26 cellular contexts compared by ENCODE assay signal in genomic region chr3:71348001-71348632, GRCh38.
DNase-seq lines count a peak whose midpoint lies in the region; ATAC-seq lines count a peak whose summit lies in the region.
"Had no signal": no experiment of that assay in that cellular context is flagged by ENCODE, and none has a peak within 500 bp of the region (broad histone marks: within the 10 kb centered on the region; RNA-seq: fewer than 3 reads in every experiment).

No MANE protein-coding gene starts in this region.

- POLR2A ChIA-PET in CD4-positive, alpha-beta memory T cell (lab: Charles Lee; ENCODE audit: partially characterized antibody) = no interaction called here

- H3K9me3 ChIP-seq in CD4-positive, alpha-beta memory T cell (ENCODE audit: control insufficient read depth in 1 of 2, low read length in 2 of 2) = no peaks in the 10 kb centered on the region
- H3K9me3 ChIP-seq: body of pancreas, mucosa of descending colon, testis had no signal

- no peaks in the 10 kb centered on the region for H3K36me3 ChIP-seq in CD4-positive, alpha-beta memory T cell (ENCODE audit: insufficient read depth, low read length)

- H3K4me1 Mint-ChIP-seq in CD4-positive, alpha-beta memory T cell = peaks cover 31 to 59% (median 46%) of the 10 kb centered on the region in 4 donors
- peaks cover 40% of the 10 kb centered on the region for H3K4me1 Mint-ChIP-seq in activated T-cell treated with anti-CD3 and anti-CD28 coated beads, Interleukin-2, amount 50 U/mL, for 72 hours (ENCODE audit: low read depth)
- H3K4me1 Mint-ChIP-seq in naive B cell = peaks cover 30 to 80% (median 56%) of the 10 kb centered on the region in 3 donors
- H3K4me1 Mint-ChIP-seq: endodermal cell had no signal

- peak overlapping the region in 6 of 8 donors; percentile 17 to 62 (median 30) for H3K4me3 Mint-ChIP-seq in CD4-positive, alpha-beta memory T cell
- peak overlapping the region; percentile 29 to 53 for H3K4me3 Mint-ChIP-seq in activated T-cell treated with anti-CD3 and anti-CD28 coated beads, Interleukin-2, amount 50 U/mL, for 72 hours
- H3K4me3 Mint-ChIP-seq in naive B cell = peak overlapping the region in 7 of 8 donors; percentile 44 to 81 (median 69)
- H3K4me3 Mint-ChIP-seq: central memory CD8-positive, alpha-beta T cell; endodermal cell; H9; nephron progenitor cell had no signal

- no peaks in the 10 kb centered on the region for H3K27me3 Mint-ChIP-seq in CD4-positive, alpha-beta memory T cell
- H3K27me3 Mint-ChIP-seq in activated T-cell treated with anti-CD3 and anti-CD28 coated beads, Interleukin-2, amount 50 U/mL, for 72 hours (ENCODE audit: low read depth) = no peaks in the 10 kb centered on the region
- no peaks in the 10 kb centered on the region for H3K27me3 Mint-ChIP-seq in naive B cell
- H3K27me3 Mint-ChIP-seq: central memory CD8-positive, alpha-beta T cell had no signal

- peak overlapping the region; percentile 23 to 87 (median 65) for H3K27ac Mint-ChIP-seq in CD4-positive, alpha-beta memory T cell
- peak overlapping the region; percentile 38 for H3K27ac Mint-ChIP-seq in activated T-cell treated with anti-CD3 and anti-CD28 coated beads, Interleukin-2, amount 50 U/mL, for 72 hours
- peak overlapping the region; percentile 26 to 92 (median 86) for H3K27ac Mint-ChIP-seq in naive B cell
- H3K27ac Mint-ChIP-seq: activated T-helper 2 cell treated with anti-CD3 and anti-CD28 coated beads, Interferon-gamma antibody, Interleukin-2, Interleukin-4, amounts not matched to agents 10 μg/mL and 5 μg/mL and 100 μg/mL, durations not matched to agents 14 hours and 24 hours and 36 hours; endodermal cell; H9; nephron progenitor cell had no signal

- H3K27me3 ChIP-seq in CD4-positive, alpha-beta memory T cell (ENCODE audit: insufficient read depth, low read length) = no peaks in the 10 kb centered on the region
- H3K27me3 ChIP-seq: body of pancreas, testis had no signal

- H3K36me3 Mint-ChIP-seq in CD4-positive, alpha-beta memory T cell = peaks cover 16 to 31% of the 10 kb centered on the region in 2 donors
- H3K36me3 Mint-ChIP-seq in activated T-cell treated with anti-CD3 and anti-CD28 coated beads, Interleukin-2, amount 50 U/mL, for 72 hours (ENCODE audit: insufficient read depth in 2 of 2) = peaks cover 0 to 6% of the 10 kb centered on the region in 2 donors
- peaks cover 0 to 11% of the 10 kb centered on the region in 2 donors for H3K36me3 Mint-ChIP-seq in naive B cell

- H3K4me1 ChIP-seq in CD4-positive, alpha-beta memory T cell (ENCODE audit: insufficient read depth, low read length) = peaks cover 15% of the 10 kb centered on the region
- H3K4me1 ChIP-seq: testis had no signal

- CTCF ChIA-PET in CD4-positive, alpha-beta memory T cell (lab: Charles Lee; ENCODE audit: partially characterized antibody) = no interaction called here

- intact Hi-C loops in CD4-positive, alpha-beta memory T cell (cut with micrococcal nuclease) = no loop called here

- no peak overlapping the region for H3K4me3 ChIP-seq in CD4-positive, alpha-beta memory T cell (ENCODE audit: low read length in 2 of 2)
- H3K4me3 ChIP-seq: body of pancreas, mucosa of descending colon, testis had no signal

- H3K9me3 Mint-ChIP-seq in CD4-positive, alpha-beta memory T cell = no peaks in the 10 kb centered on the region
- no peaks in the 10 kb centered on the region for H3K9me3 Mint-ChIP-seq in activated T-cell treated with anti-CD3 and anti-CD28 coated beads, Interleukin-2, amount 50 U/mL, for 72 hours
- H3K9me3 Mint-ChIP-seq in naive B cell = no peaks in the 10 kb centered on the region
- H3K9me3 Mint-ChIP-seq: central memory CD8-positive, alpha-beta T cell; endodermal cell; H9; nephron progenitor cell had no signal

- no peak for DNase-seq in activated CD4-positive, CD25-positive, alpha-beta regulatory T cell (lab: John Stamatoyannopoulos, UW)
- no peak for DNase-seq in CD4-positive, alpha-beta memory T cell
- DNase-seq in activated T-cell treated with anti-CD3 and anti-CD28 coated beads, Interleukin-2, amount 50 U/mL, for 72 hours = no peak
- DNase-seq in naive B cell = peak; percentile 23
- DNase-seq in HUDEP-2 (lab: John Stamatoyannopoulos, UW; ENCODE audit: unreplicated experiment in 76 of 76) = no peak
- DNase-seq in DMS114 treated with DMSO at 0.1 percent for 48 hours (lab: John Stamatoyannopoulos, UW; ENCODE audit: unreplicated experiment) = no peak
- DNase-seq: 8988T; activated CD4-positive, alpha-beta T cell treated with anti-CD3 and anti-CD28 coated beads for 48 hours; body of pancreas; EL; endodermal cell; glutamatergic neuron; H9; left colon; mucosa of descending colon; nephron progenitor cell; Right ventricle myocardium superior; stimulated activated CD4-positive, alpha-beta T cell treated with anti-CD3 and anti-CD28 coated beads, Interleukin-15, amount 100 ng/mL, for 24 hours; testis had no signal

- ATAC-seq in activated CD4-positive, CD25-positive, alpha-beta regulatory T cell treated with anti-CD3 and anti-CD28 coated beads, Interleukin-2, amount 50 U/mL, for 24 hours = peak; percentile 33 to 41
- ATAC-seq in activated T-cell treated with anti-CD3 and anti-CD28 coated beads, Interleukin-2, amount 50 U/mL, for 72 hours (replicated peaks in 1 of 2) = no peak
- ATAC-seq in naive B cell (ENCODE audit: low read depth in 2 of 2) (peak; percentile 73 to 74), HG03571 (IDR thresholded peaks at IDR 0.05; ENCODE audit: unreplicated experiment) (no peak)
- ATAC-seq: body of pancreas, esophagus mucosa, left colon, mucosa of descending colon, Panc1 had no signal

- H3K27ac ChIP-seq in CD4-positive, alpha-beta memory T cell (ENCODE audit: low read depth, low read length) = no peak overlapping the region
- H3K27ac ChIP-seq: body of pancreas, C4-2B, testis had no signal

Comparison
In these comparisons a context has a peak if more than half of its experiments do, and no peak if none do; other contexts are left out.
1. ATAC-seq: peak in activated CD4-positive, CD25-positive, alpha-beta regulatory T cell treated with anti-CD3 and anti-CD28 coated beads, Interleukin-2, amount 50 U/mL, for 24 hours (2 of 2) and naive B cell (2 of 2); none in activated T-cell treated with anti-CD3 and anti-CD28 coated beads, Interleukin-2, amount 50 U/mL, for 72 hours (0 of 2) and HG03571 (single experiment).
2. Peak in every context shown above with its lines, with median percentiles within 50 percentile points of each other: H3K27ac Mint-ChIP-seq and H3K4me3 Mint-ChIP-seq.